In the genomic region with DNA sequence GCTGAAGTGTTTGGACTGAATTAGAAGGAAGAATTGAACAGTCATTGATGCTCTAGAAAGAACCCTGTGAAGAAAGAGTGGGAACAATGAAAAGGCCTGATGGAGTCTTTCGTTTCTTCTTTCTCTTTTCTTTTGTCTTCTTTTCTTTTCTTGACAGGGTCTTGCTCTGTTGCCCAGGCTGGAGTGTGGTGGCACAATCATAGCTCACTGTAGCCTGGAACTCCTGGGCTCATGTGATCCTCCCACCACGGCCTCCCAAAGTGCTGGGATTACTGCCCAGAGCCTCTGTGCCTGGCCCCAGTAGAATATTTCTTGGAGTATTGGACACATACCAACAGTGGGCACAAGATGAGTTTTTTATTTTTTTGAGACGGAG, we compare ENCODE assay signal across 10 cellular contexts. TPM values are rescaled to one million over a fixed set of nuclear protein-coding genes. Genes with fewer than 3 reads are reported as not detected.
DNase-seq lines count a peak whose midpoint lies in the region; ATAC-seq, FAIRE-seq and TF ChIP-seq lines count a peak whose summit lies in the region.
"Had no signal": no experiment of that assay in that cellular context is flagged by ENCODE, and none has a peak within 500 bp of the region (broad histone marks: within the 10 kb centered on the region; RNA-seq: fewer than 3 reads in every experiment).

No MANE protein-coding gene starts in this region.

- intact Hi-C loops in CD4-positive, alpha-beta T cell (cut with DNase I, micrococcal nuclease) = loop anchor here (5.0 to 10.0 kb wide), 3 partner anchors 171 to 871 kb away; a partner anchor contains a TSS
- intact Hi-C loops in GM12878 (cut with micrococcal nuclease; ENCODE audit: unreplicated experiment) = loop anchor here (2.0 kb wide), 1 partner anchor 41 kb away; no protein-coding TSS in a partner anchor
- intact Hi-C loops in naive thymus-derived CD4-positive, alpha-beta T cell (cut with micrococcal nuclease) = loop anchor here (2.0 to 5.0 kb wide), 5 partner anchors 47 to 933 kb away; a partner anchor contains a TSS

- TF ChIP-seq POLR2A in GM12878 (IDR thresholded peaks at IDR 0.05; ENCODE audit: low read depth, low read length) = no peak
- TF ChIP-seq POLR2A in gastroesophageal sphincter (IDR thresholded peaks at IDR 0.05) = no peak

- SMC1A ChIA-PET in GM12878 (lab: Charles Lee; ENCODE audit: uncharacterized antibody, unreplicated experiment) = interaction anchor here (1.2 to 8.3 kb wide), 6 partner anchors 37 to 288 kb away, joined by 3 to 91 read pairs (median 6); no protein-coding TSS in a partner anchor

- WGBS in GM12878 (ENCODE audit: insufficient coverage, insufficient replicate concordance, low lambda C conversion rate, missing lambda C conversion rate) = 36% methylated on average over 3 of the region's 3 CpGs
- WGBS in gastroesophageal sphincter (ENCODE audit: low coverage in 1 of 2), 2 donors = 34 to 54% methylated on average over 2 to 3 of the region's 3 CpGs

- H3K4me3 ChIP-seq in GM12878 (peak overlapping the region; percentile 98), gastroesophageal sphincter (peak overlapping the region in 1 of 2 donors; percentile 84)
- no peak overlapping the region for H3K4me3 ChIP-seq in naive thymus-derived CD4-positive, alpha-beta T cell (ENCODE audit: low read length)

- ATAC-seq in CD4-positive, alpha-beta T cell (ENCODE audit: poor library complexity) = no peak
- no peak for ATAC-seq in GM12878
- no peak for ATAC-seq in naive thymus-derived CD4-positive, alpha-beta T cell
- ATAC-seq in gastroesophageal sphincter = no peak
- no peak for ATAC-seq in GM21515 (IDR thresholded peaks at IDR 0.05; ENCODE audit: unreplicated experiment)
- no peak for ATAC-seq in GM21619 (IDR thresholded peaks at IDR 0.05; ENCODE audit: unreplicated experiment)
- ATAC-seq: sciatic nerve had no signal

- peaks cover 83% of the 10 kb centered on the region for H3K79me2 ChIP-seq in GM12878 (ENCODE audit: control insufficient read depth, insufficient read depth, low read length)

- peaks cover 39% of the 10 kb centered on the region for H3K36me3 Mint-ChIP-seq in CD4-positive, alpha-beta T cell (ENCODE audit: low read depth)
- peaks cover 4% of the 10 kb centered on the region for H3K36me3 Mint-ChIP-seq in IgD-negative memory B cell
- peaks cover 0 to 26% (median 6%) of the 10 kb centered on the region in 5 donors for H3K36me3 Mint-ChIP-seq in naive thymus-derived CD4-positive, alpha-beta T cell

- TF ChIP-seq CTCF in CD4-positive, alpha-beta T cell (IDR thresholded peaks at IDR 0.05) = no peak
- TF ChIP-seq CTCF in GM12878 (IDR thresholded peaks at IDR 0.05 in 2 of 3, conservative IDR thresholded peaks at IDR 0.05 in 1 of 3; ENCODE audit: control insufficient read depth in 2 of 3, extremely low read depth in 1 of 3, insufficient read depth in 1 of 3, low read depth in 3 of 3, low read length in 3 of 3) = no peak
- TF ChIP-seq CTCF in gastroesophageal sphincter (IDR thresholded peaks at IDR 0.05) = no peak

- H3K27me3 ChIP-seq in CD4-positive, alpha-beta T cell (ENCODE audit: control insufficient read depth, insufficient read depth, low read length) = no peaks in the 10 kb centered on the region
- no peaks in the 10 kb centered on the region for H3K27me3 ChIP-seq in GM12878 (replicated peaks in 1 of 2; ENCODE audit: control insufficient read depth in 2 of 2, insufficient read depth in 2 of 2, low read length in 1 of 2)
- no peaks in the 10 kb centered on the region for H3K27me3 ChIP-seq in naive thymus-derived CD4-positive, alpha-beta T cell (ENCODE audit: control insufficient read depth in 2 of 2, insufficient read depth in 2 of 2, low read length in 2 of 2)
- H3K27me3 ChIP-seq in gastroesophageal sphincter = no peaks in the 10 kb centered on the region
- H3K27me3 ChIP-seq: upper lobe of left lung had no signal

- peak overlapping the region; percentile 100 for H3K9ac ChIP-seq in GM12878 (ENCODE audit: control insufficient read depth, insufficient read depth, low read length)

- CTCF ChIA-PET in CD4-positive, alpha-beta T cell (lab: Charles Lee) = interaction anchor here (1.6 kb wide), 2 partner anchors 60 to 105 kb away, joined by 3 read pairs; no protein-coding TSS in a partner anchor
- CTCF ChIA-PET in GM12878 (lab: Yijun Ruan, JAX) = interaction anchor here (0.6 to 12.7 kb wide), 9 partner anchors 16 to 1186 kb away, joined by 3 to 200 read pairs (median 6); a partner anchor contains a TSS
- CTCF ChIA-PET in naive thymus-derived CD4-positive, alpha-beta T cell (lab: Charles Lee) = interaction anchor here (1.3 kb wide), 1 partner anchor 154 kb away, joined by 3 read pairs; no protein-coding TSS in a partner anchor

- no peak overlapping the region for H3K27ac ChIP-seq in CD4-positive, alpha-beta T cell (ENCODE audit: low read depth, low read length)
- H3K27ac ChIP-seq in GM12878 (ENCODE audit: control insufficient read depth, insufficient read depth) (peak overlapping the region; percentile 100), gastroesophageal sphincter (no peak overlapping the region)
- H3K27ac ChIP-seq in naive thymus-derived CD4-positive, alpha-beta T cell (ENCODE audit: low read depth, low read length) = no peak overlapping the region

- RAD21 ChIA-PET in GM12878 (lab: Charles Lee; ENCODE audit: unreplicated experiment) = interaction anchor here (1.1 to 6.2 kb wide), 5 partner anchors 21 to 154 kb away, joined by 3 to 96 read pairs (median 4); a partner anchor contains a TSS

- FAIRE-seq in GM12878 (lab: Jason Lieb, UNC) = peak; percentile 23

- peak overlapping the region; percentile 78 for H3K4me3 Mint-ChIP-seq in CD4-positive, alpha-beta T cell
- H3K4me3 Mint-ChIP-seq in IgD-negative memory B cell = peak overlapping the region; percentile 66 to 96 (median 95)
- peak overlapping the region; percentile 39 to 99 (median 94) for H3K4me3 Mint-ChIP-seq in naive thymus-derived CD4-positive, alpha-beta T cell

- TF ChIP-seq EP300 in GM12878 (IDR thresholded peaks at IDR 0.05; ENCODE audit: borderline replicate concordance in 1 of 2, control insufficient read depth in 1 of 2, low read depth in 2 of 2, low read length in 2 of 2) (no peak), gastroesophageal sphincter (IDR thresholded peaks at IDR 0.05) (no peak)

- no peak overlapping the region for H2AFZ ChIP-seq in GM12878 (ENCODE audit: control insufficient read depth, low read depth, low read length)

- POLR2A ChIA-PET in CD4-positive, alpha-beta T cell (lab: Charles Lee) = interaction anchor here (0.6 to 1.3 kb wide), 2 partner anchors 174 to 577 kb away, joined by 3 to 6 read pairs; a partner anchor contains a TSS
- POLR2A ChIA-PET in GM12878 (lab: Charles Lee) = interaction anchor here (1.2 to 6.7 kb wide), 5 partner anchors 22 to 41 kb away, joined by 5 to 60 read pairs (median 9); a partner anchor contains a TSS
- POLR2A ChIA-PET in naive thymus-derived CD4-positive, alpha-beta T cell (lab: Charles Lee) = interaction anchor here (1.1 kb wide), 1 partner anchor 329 kb away, joined by 3 read pairs; no protein-coding TSS in a partner anchor

- BruUV-seq in GM12878 (replicated peaks; lab: Mats Ljungman, UMichigan) = no TSS peak

- no peak for DNase-seq in CD4-positive, alpha-beta T cell
- DNase-seq in GM12878 (ENCODE audit: low read depth, low spot score) (no peak), AML-193 (lab: John Stamatoyannopoulos, UW) (no peak)
- DNase-seq in naive thymus-derived CD4-positive, alpha-beta T cell = no peak
- DNase-seq: upper lobe of left lung had no signal

- no peak for TF ChIP-seq RAD21 in GM12878 (IDR thresholded peaks at IDR 0.05; ENCODE audit: insufficient read depth, low read depth, low read length)

- H3K4me1 Mint-ChIP-seq in CD4-positive, alpha-beta T cell (ENCODE audit: low read depth) = peaks cover 44% of the 10 kb centered on the region
- peaks cover 14 to 20% (median 17%) of the 10 kb centered on the region in 3 donors for H3K4me1 Mint-ChIP-seq in IgD-negative memory B cell
- peaks cover 14 to 63% (median 34%) of the 10 kb centered on the region in 7 donors for H3K4me1 Mint-ChIP-seq in naive thymus-derived CD4-positive, alpha-beta T cell

- no peaks in the 10 kb centered on the region for H3K9me3 ChIP-seq in CD4-positive, alpha-beta T cell (ENCODE audit: control insufficient read depth, low read length)
- no peaks in the 10 kb centered on the region for H3K9me3 ChIP-seq in GM12878 (replicated peaks; ENCODE audit: control insufficient read depth, insufficient read depth, low read length)
- H3K9me3 ChIP-seq in naive thymus-derived CD4-positive, alpha-beta T cell (ENCODE audit: control insufficient read depth in 2 of 3, low read length in 3 of 3) = no peaks in the 10 kb centered on the region
- no peaks in the 10 kb centered on the region for H3K9me3 ChIP-seq in gastroesophageal sphincter
- H3K9me3 ChIP-seq: upper lobe of left lung had no signal

- H3K4me1 ChIP-seq in GM12878 (ENCODE audit: control insufficient read depth, insufficient read depth, low read length) (no peaks in the 10 kb centered on the region; the same call in 1 of the 2 replicates), gastroesophageal sphincter (peaks cover 0 to 52% (median 27%) of the 10 kb centered on the region in 3 donors)
- H3K4me1 ChIP-seq in naive thymus-derived CD4-positive, alpha-beta T cell (ENCODE audit: control insufficient read depth in 2 of 2, insufficient read depth in 2 of 2, low read length in 2 of 2) = peaks cover 9 to 14% of the 10 kb centered on the region in 2 donors

- H3K4me2 ChIP-seq in GM12878 (ENCODE audit: control insufficient read depth, insufficient read depth) = peak overlapping the region; percentile 66

- in situ Hi-C loops in GM12878 (cut with MboI) = no loop called here

- no peaks in the 10 kb centered on the region for H3K27me3 Mint-ChIP-seq in CD4-positive, alpha-beta T cell
- no peaks in the 10 kb centered on the region for H3K27me3 Mint-ChIP-seq in IgD-negative memory B cell
- H3K27me3 Mint-ChIP-seq in naive thymus-derived CD4-positive, alpha-beta T cell = no peaks in the 10 kb centered on the region

- H3K36me3 ChIP-seq in GM12878 (ENCODE audit: control insufficient read depth in 2 of 2, insufficient read depth in 2 of 2, low read length in 1 of 2) (peaks cover 15 to 17% of the 10 kb centered on the region in 2 experiments; a peak in 3 of 4 replicates), gastroesophageal sphincter (peaks cover 0 to 30% of the 10 kb centered on the region in 2 donors)
- H3K36me3 ChIP-seq in naive thymus-derived CD4-positive, alpha-beta T cell (ENCODE audit: control insufficient read depth in 2 of 3, insufficient read depth in 3 of 3, low read length in 3 of 3) = peaks cover 0 to 24% (median 8%) of the 10 kb centered on the region in 3 experiments

- H4K20me1 ChIP-seq in GM12878 (ENCODE audit: control insufficient read depth, insufficient read depth) = no peaks in the 10 kb centered on the region

- no peaks in the 10 kb centered on the region for H3K9me3 Mint-ChIP-seq in CD4-positive, alpha-beta T cell
- H3K9me3 Mint-ChIP-seq in IgD-negative memory B cell = no peaks in the 10 kb centered on the region
- no peaks in the 10 kb centered on the region for H3K9me3 Mint-ChIP-seq in naive thymus-derived CD4-positive, alpha-beta T cell

- H3K27ac Mint-ChIP-seq in CD4-positive, alpha-beta T cell = peak overlapping the region; percentile 95
- peak overlapping the region in 1 of 3 donors; percentile 99 for H3K27ac Mint-ChIP-seq in IgD-negative memory B cell
- H3K27ac Mint-ChIP-seq in naive thymus-derived CD4-positive, alpha-beta T cell = peak overlapping the region in 7 of 9 donors; percentile 22 to 100 (median 89)

RNA-seq across cellular contexts. Expression of a gene that starts 1.1 kb away (rescaled TPM):
- total RNA-seq in CD4-positive, alpha-beta T cell = 1 to 10 TPM; 7.5 to 9.1 TPM
- polyA plus RNA-seq in IgD-negative memory B cell = 12.6 TPM
- total RNA-seq in GM12878 (2013; cell fraction: nucleolus; rRNA removed) = 16.7 and 19.0 TPM in 2 replicates
- total RNA-seq in GM12878 (2014; rRNA removed) = 136 TPM in 2 replicates
- 117 and 135 TPM in 2 replicates for total RNA-seq in GM12878 (2014; rRNA removed; fragmentation: Illumina TruSeq; extraction: Trizol)
- total RNA-seq in GM12878 (2021) = 127 and 129 TPM in 2 replicates
- 42.9 TPM for polyA plus RNA-seq in GM12878 (2011; ENCODE audit: low read depth)
- polyA plus RNA-seq in GM12878 (2011; rRNA removed) = 94.3 and 94.4 TPM in 2 replicates
- polyA plus RNA-seq in GM12878 (2011; cell fraction: cytosol; rRNA removed) = 79.0 and 88.7 TPM in 2 replicates
- polyA plus RNA-seq in GM12878 (2011; cell fraction: nucleus; rRNA removed) = 24.1 and 39.1 TPM in 2 replicates
- 51.3 and 51.6 TPM in 2 replicates for polyA plus RNA-seq in GM12878 (2012)
- polyA plus RNA-seq in GM12878 (2014; fragmentation: Illumina TruSeq; extraction: Trizol) = 92.7 and 120 TPM in 2 replicates
- 10 to 100 TPM; 54.8 to 99.9 TPM for polyA plus RNA-seq in GM12878 (2014; fragmentation: Nextera tagmentation; extraction: Ambion mirVana)
- 110 and 130 TPM in 2 replicates for polyA plus RNA-seq in GM12878 (2014; rRNA removed)
- 100 to 1,000 TPM; 281 to 282 TPM for polyA plus RNA-seq in GM12878 (2016; fragmentation: Nextera tagmentation; extraction: Ambion mirVana)
- 78.7 and 79.0 TPM in 2 replicates for polyA minus RNA-seq in GM12878 (2011; rRNA and poly(A)+ RNA removed)
- polyA minus RNA-seq in GM12878 (2011; cell fraction: cytosol; rRNA and poly(A)+ RNA removed) = 31.3 and 34.8 TPM in 2 replicates
- polyA minus RNA-seq in GM12878 (2011; cell fraction: nucleus; rRNA and poly(A)+ RNA removed) = 19.6 and 36.2 TPM in 2 replicates
- 100 to 1,000 TPM in 1 of 5 experiments, 10 to 100 TPM in 1, 1 to 10 TPM in 3; 7.6 to 101 (median 7.9) TPM for total RNA-seq in naive thymus-derived CD4-positive, alpha-beta T cell
- polyA plus RNA-seq in naive thymus-derived CD4-positive, alpha-beta T cell = 10 to 100 TPM; 10.3 to 17.7 TPM
- total RNA-seq in gastroesophageal sphincter = 10 to 100 TPM in 1 of 4 donors, 1 to 10 TPM in 3; 7.1 to 14.2 (median 8.1) TPM

RNA-seq across cellular contexts. Expression of a gene that starts 1.4 kb away (rescaled TPM):
- total RNA-seq in CD4-positive, alpha-beta T cell = 10 to 100 TPM; 55.2 to 56.0 TPM
- polyA plus RNA-seq in IgD-negative memory B cell = 210 TPM
- 43.6 and 56.9 TPM in 2 replicates for total RNA-seq in GM12878 (2013; cell fraction: nucleolus; rRNA removed)
- total RNA-seq in GM12878 (2014; rRNA removed) = 233 and 251 TPM in 2 replicates
- 202 and 218 TPM in 2 replicates for total RNA-seq in GM12878 (2014; rRNA removed; fragmentation: Illumina TruSeq; extraction: Trizol)
- 157 and 160 TPM in 2 replicates for total RNA-seq in GM12878 (2021)
- polyA plus RNA-seq in GM12878 (2011; ENCODE audit: low read depth) = 130 TPM
- 373 and 532 TPM in 2 replicates for polyA plus RNA-seq in GM12878 (2011; rRNA removed)
- polyA plus RNA-seq in GM12878 (2011; cell fraction: cytosol; rRNA removed) = 536 and 608 TPM in 2 replicates
- 121 and 202 TPM in 2 replicates for polyA plus RNA-seq in GM12878 (2011; cell fraction: nucleus; rRNA removed)
- 400 and 645 TPM in 2 replicates for polyA plus RNA-seq in GM12878 (2012)
- 167 and 194 TPM in 2 replicates for polyA plus RNA-seq in GM12878 (2014; fragmentation: Illumina TruSeq; extraction: Trizol)
- 100 to 1,000 TPM; 800 to 840 TPM for polyA plus RNA-seq in GM12878 (2014; fragmentation: Nextera tagmentation; extraction: Ambion mirVana)
- 252 and 261 TPM in 2 replicates for polyA plus RNA-seq in GM12878 (2014; rRNA removed)
- polyA plus RNA-seq in GM12878 (2016; fragmentation: Nextera tagmentation; extraction: Ambion mirVana) = 100 to 1,000 TPM; 390 to 393 TPM
- polyA minus RNA-seq in GM12878 (2011; rRNA and poly(A)+ RNA removed) = 208 and 236 TPM in 2 replicates
- 78.8 and 105 TPM in 2 replicates for polyA minus RNA-seq in GM12878 (2011; cell fraction: cytosol; rRNA and poly(A)+ RNA removed)
- 58.0 and 65.3 TPM in 2 replicates for polyA minus RNA-seq in GM12878 (2011; cell fraction: nucleus; rRNA and poly(A)+ RNA removed)
- total RNA-seq in naive thymus-derived CD4-positive, alpha-beta T cell = 100 to 1,000 TPM in 1 of 5 experiments, 10 to 100 TPM in 4; 58.4 to 182 (median 83.3) TPM
- polyA plus RNA-seq in naive thymus-derived CD4-positive, alpha-beta T cell = 100 to 1,000 TPM; 149 to 229 TPM
- 10 to 100 TPM; 31.4 to 36.7 (median 33.3) TPM for total RNA-seq in gastroesophageal sphincter

RNA-seq across cellular contexts. Expression of a gene that starts 23.0 kb away (rescaled TPM):
- under 1 TPM; 0.56 to 0.77 TPM for total RNA-seq in CD4-positive, alpha-beta T cell
- polyA plus RNA-seq in IgD-negative memory B cell (1.6 TPM), GM12878 (2011; rRNA removed) (69.1 and 73.9 TPM in 2 replicates), GM12878 (2014; fragmentation: Illumina TruSeq; extraction: Trizol) (39.1 and 47.2 TPM in 2 replicates), GM12878 (2014; fragmentation: Nextera tagmentation; extraction: Ambion mirVana) (10 to 100 TPM in 1 of 2 experiments, 1 to 10 TPM in 1; 8.8 to 14.6 TPM), GM12878 (2014; rRNA removed) (32.7 and 34.6 TPM in 2 replicates), GM12878 (2016; fragmentation: Nextera tagmentation; extraction: Ambion mirVana) (10 to 100 TPM; 47.7 to 49.5 TPM)
- 70.4 and 77.9 TPM in 2 replicates for total RNA-seq in GM12878 (2013; cell fraction: nucleolus; rRNA removed)
- total RNA-seq in GM12878 (2014; rRNA removed) (38.9 and 44.1 TPM in 2 replicates), GM12878 (2014; rRNA removed; fragmentation: Illumina TruSeq; extraction: Trizol) (37.5 and 42.3 TPM in 2 replicates), GM12878 (2021) (45.5 and 49.2 TPM in 2 replicates), gastroesophageal sphincter (10 to 100 TPM; 20.8 to 37.4 (median 32.0) TPM)
- polyA plus RNA-seq in GM12878 (2011; ENCODE audit: low read depth) = 9.2 TPM
- 58.3 and 63.7 TPM in 2 replicates for polyA plus RNA-seq in GM12878 (2011; cell fraction: cytosol; rRNA removed)
- 41.9 and 45.9 TPM in 2 replicates for polyA plus RNA-seq in GM12878 (2011; cell fraction: nucleus; rRNA removed)
- polyA plus RNA-seq in GM12878 (2012) = 13.8 and 20.9 TPM in 2 replicates
- polyA minus RNA-seq in GM12878 (2011; rRNA and poly(A)+ RNA removed) = 79.7 and 106 TPM in 2 replicates
- polyA minus RNA-seq in GM12878 (2011; cell fraction: cytosol; rRNA and poly(A)+ RNA removed) = 32.2 and 57.0 TPM in 2 replicates
- 33.6 and 63.5 TPM in 2 replicates for polyA minus RNA-seq in GM12878 (2011; cell fraction: nucleus; rRNA and poly(A)+ RNA removed)
- 10 to 100 TPM in 2 of 5 experiments, 1 to 10 TPM in 1, under 1 TPM in 2; 0.62 to 52.1 (median 2.3) TPM for total RNA-seq in naive thymus-derived CD4-positive, alpha-beta T cell
- polyA plus RNA-seq in naive thymus-derived CD4-positive, alpha-beta T cell = 1 to 10 TPM in 1 of 2 donors, not detected in 1; 2.9 TPM

RNA-seq across cellular contexts. Expression of a gene that starts 34.3 kb away (rescaled TPM):
- total RNA-seq in CD4-positive, alpha-beta T cell = under 1 TPM; 0.08 to 0.33 TPM
- polyA plus RNA-seq in IgD-negative memory B cell = 0.63 TPM
- total RNA-seq in GM12878 (2013; cell fraction: nucleolus; rRNA removed) = 213 and 225 TPM in 2 replicates
- 156 and 158 TPM in 2 replicates for total RNA-seq in GM12878 (2014; rRNA removed)
- total RNA-seq in GM12878 (2014; rRNA removed; fragmentation: Illumina TruSeq; extraction: Trizol) = 142 and 152 TPM in 2 replicates
- 294 and 315 TPM in 2 replicates for total RNA-seq in GM12878 (2021)
- polyA plus RNA-seq in GM12878 (2011; ENCODE audit: low read depth) = 88.1 TPM
- 165 and 313 TPM in 2 replicates for polyA plus RNA-seq in GM12878 (2011; rRNA removed)
- polyA plus RNA-seq in GM12878 (2011; cell fraction: cytosol; rRNA removed) = 385 and 386 TPM in 2 replicates
- polyA plus RNA-seq in GM12878 (2011; cell fraction: nucleus; rRNA removed) = 355 and 386 TPM in 2 replicates
- polyA plus RNA-seq in GM12878 (2012) = 145 and 173 TPM in 2 replicates
- 312 and 333 TPM in 2 replicates for polyA plus RNA-seq in GM12878 (2014; fragmentation: Illumina TruSeq; extraction: Trizol)
- 1 to 10 TPM; 3.3 to 6.4 TPM for polyA plus RNA-seq in GM12878 (2014; fragmentation: Nextera tagmentation; extraction: Ambion mirVana)
- polyA plus RNA-seq in GM12878 (2014; rRNA removed) = 188 and 204 TPM in 2 replicates
- polyA plus RNA-seq in GM12878 (2016; fragmentation: Nextera tagmentation; extraction: Ambion mirVana) = 10 to 100 TPM; 92.1 to 92.7 TPM
- 615 and 704 TPM in 2 replicates for polyA minus RNA-seq in GM12878 (2011; rRNA and poly(A)+ RNA removed)
- 158 and 174 TPM in 2 replicates for polyA minus RNA-seq in GM12878 (2011; cell fraction: cytosol; rRNA and poly(A)+ RNA removed)
- 88.4 and 155 TPM in 2 replicates for polyA minus RNA-seq in GM12878 (2011; cell fraction: nucleus; rRNA and poly(A)+ RNA removed)
- total RNA-seq in naive thymus-derived CD4-positive, alpha-beta T cell = 100 to 1,000 TPM in 1 of 5 experiments, 10 to 100 TPM in 1, 1 to 10 TPM in 1, under 1 TPM in 2; 0.19 to 192 (median 2.1) TPM
- 10 to 100 TPM in 1 of 2 donors, under 1 TPM in 1; 0.32 to 14.2 TPM for polyA plus RNA-seq in naive thymus-derived CD4-positive, alpha-beta T cell
- 10 to 100 TPM; 17.6 to 40.0 (median 33.4) TPM for total RNA-seq in gastroesophageal sphincter

RNA-seq across cellular contexts. Expression of a gene that starts 41.4 kb away (rescaled TPM):
- total RNA-seq in CD4-positive, alpha-beta T cell = under 1 TPM; 0.31 to 0.49 TPM
- polyA plus RNA-seq in IgD-negative memory B cell (not detected), GM12878 (2011; rRNA removed) (9.6 and 15.6 TPM in 2 replicates), GM12878 (2014; fragmentation: Illumina TruSeq; extraction: Trizol) (0.93 and 1.2 TPM in 2 replicates), GM12878 (2014; fragmentation: Nextera tagmentation; extraction: Ambion mirVana) (under 1 TPM; 0.33 to 0.55 TPM), GM12878 (2014; rRNA removed) (1.7 TPM in 2 replicates), GM12878 (2016; fragmentation: Nextera tagmentation; extraction: Ambion mirVana) (under 1 TPM; 0.50 to 0.64 TPM)
- total RNA-seq in GM12878 (2013; cell fraction: nucleolus; rRNA removed) = 24.0 and 28.0 TPM in 2 replicates
- total RNA-seq in GM12878 (2014; rRNA removed) (1.0 and 1.1 TPM in 2 replicates), GM12878 (2014; rRNA removed; fragmentation: Illumina TruSeq; extraction: Trizol) (0.27 and 0.60 TPM in 2 replicates), GM12878 (2021) (2.0 and 3.1 TPM in 2 replicates), gastroesophageal sphincter (under 1 TPM; 0.10 to 0.78 (median 0.19) TPM)
- 1.1 TPM for polyA plus RNA-seq in GM12878 (2011; ENCODE audit: low read depth)
- polyA plus RNA-seq in GM12878 (2011; cell fraction: cytosol; rRNA removed) = 24.7 and 27.8 TPM in 2 replicates
- 201 and 207 TPM in 2 replicates for polyA plus RNA-seq in GM12878 (2011; cell fraction: nucleus; rRNA removed)
- polyA plus RNA-seq in GM12878 (2012) = 1.7 and 2.1 TPM in 2 replicates
- 14.6 and 28.9 TPM in 2 replicates for polyA minus RNA-seq in GM12878 (2011; rRNA and poly(A)+ RNA removed)
- 17.6 and 22.6 TPM in 2 replicates for polyA minus RNA-seq in GM12878 (2011; cell fraction: cytosol; rRNA and poly(A)+ RNA removed)
- 38.2 and 54.2 TPM in 2 replicates for polyA minus RNA-seq in GM12878 (2011; cell fraction: nucleus; rRNA and poly(A)+ RNA removed)
- 1 to 10 TPM in 1 of 5 experiments, under 1 TPM in 4; 0.19 to 1.5 (median 0.29) TPM for total RNA-seq in naive thymus-derived CD4-positive, alpha-beta T cell
- polyA plus RNA-seq in naive thymus-derived CD4-positive, alpha-beta T cell = under 1 TPM in 1 of 2 donors, not detected in 1; 0.44 TPM
